Comparison of ENCODE assay signal across 1 cellular context in the genomic region with DNA sequence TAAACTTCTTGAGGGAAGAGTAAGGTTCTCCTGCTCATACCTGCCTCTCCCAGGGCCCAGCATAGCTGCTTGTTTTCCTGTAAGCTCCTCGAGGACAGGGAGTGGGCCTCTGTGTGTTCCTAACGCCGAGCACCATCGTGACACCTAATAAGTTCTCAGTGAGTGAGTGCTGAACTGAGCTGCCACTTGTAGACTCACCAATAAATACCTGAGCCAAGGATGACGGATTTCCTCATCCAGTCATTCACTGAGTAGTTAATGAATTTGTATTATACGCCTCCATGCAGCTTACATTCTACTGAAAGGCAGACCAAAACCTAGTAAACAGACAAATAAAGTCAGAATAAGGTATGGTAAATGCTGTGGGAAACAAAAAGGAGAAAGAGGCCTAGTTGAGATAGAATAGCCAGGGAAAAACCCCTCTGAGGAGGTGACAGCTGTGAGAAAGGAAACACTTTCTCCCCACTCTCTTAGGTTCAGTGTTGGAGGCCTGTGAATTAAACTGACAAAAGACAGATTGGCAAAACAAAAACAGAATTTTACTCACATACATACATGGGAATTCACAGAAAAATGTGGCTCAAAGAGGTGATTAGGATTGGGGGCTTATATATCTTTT.
TF ChIP-seq lines count a peak whose summit lies in the region.

No MANE protein-coding gene starts in this region.

TF ChIP-seq in GM12878, 131 proteins besides CTCF, POLR2A, EP300 and RAD21 (continued from another document and continues in another):
- TF ChIP-seq, protein P1, sequence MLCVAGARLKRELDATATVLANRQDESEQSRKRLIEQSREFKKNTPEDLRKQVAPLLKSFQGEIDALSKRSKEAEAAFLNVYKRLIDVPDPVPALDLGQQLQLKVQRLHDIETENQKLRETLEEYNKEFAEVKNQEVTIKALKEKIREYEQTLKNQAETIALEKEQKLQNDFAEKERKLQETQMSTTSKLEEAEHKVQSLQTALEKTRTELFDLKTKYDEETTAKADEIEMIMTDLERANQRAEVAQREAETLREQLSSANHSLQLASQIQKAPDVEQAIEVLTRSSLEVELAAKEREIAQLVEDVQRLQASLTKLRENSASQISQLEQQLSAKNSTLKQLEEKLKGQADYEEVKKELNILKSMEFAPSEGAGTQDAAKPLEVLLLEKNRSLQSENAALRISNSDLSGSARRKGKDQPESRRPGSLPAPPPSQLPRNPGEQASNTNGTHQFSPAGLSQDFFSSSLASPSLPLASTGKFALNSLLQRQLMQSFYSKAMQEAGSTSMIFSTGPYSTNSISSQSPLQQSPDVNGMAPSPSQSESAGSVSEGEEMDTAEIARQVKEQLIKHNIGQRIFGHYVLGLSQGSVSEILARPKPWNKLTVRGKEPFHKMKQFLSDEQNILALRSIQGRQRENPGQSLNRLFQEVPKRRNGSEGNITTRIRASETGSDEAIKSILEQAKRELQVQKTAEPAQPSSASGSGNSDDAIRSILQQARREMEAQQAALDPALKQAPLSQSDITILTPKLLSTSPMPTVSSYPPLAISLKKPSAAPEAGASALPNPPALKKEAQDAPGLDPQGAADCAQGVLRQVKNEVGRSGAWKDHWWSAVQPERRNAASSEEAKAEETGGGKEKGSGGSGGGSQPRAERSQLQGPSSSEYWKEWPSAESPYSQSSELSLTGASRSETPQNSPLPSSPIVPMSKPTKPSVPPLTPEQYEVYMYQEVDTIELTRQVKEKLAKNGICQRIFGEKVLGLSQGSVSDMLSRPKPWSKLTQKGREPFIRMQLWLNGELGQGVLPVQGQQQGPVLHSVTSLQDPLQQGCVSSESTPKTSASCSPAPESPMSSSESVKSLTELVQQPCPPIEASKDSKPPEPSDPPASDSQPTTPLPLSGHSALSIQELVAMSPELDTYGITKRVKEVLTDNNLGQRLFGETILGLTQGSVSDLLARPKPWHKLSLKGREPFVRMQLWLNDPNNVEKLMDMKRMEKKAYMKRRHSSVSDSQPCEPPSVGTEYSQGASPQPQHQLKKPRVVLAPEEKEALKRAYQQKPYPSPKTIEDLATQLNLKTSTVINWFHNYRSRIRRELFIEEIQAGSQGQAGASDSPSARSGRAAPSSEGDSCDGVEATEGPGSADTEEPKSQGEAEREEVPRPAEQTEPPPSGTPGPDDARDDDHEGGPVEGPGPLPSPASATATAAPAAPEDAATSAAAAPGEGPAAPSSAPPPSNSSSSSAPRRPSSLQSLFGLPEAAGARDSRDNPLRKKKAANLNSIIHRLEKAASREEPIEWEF (IDR thresholded peaks at IDR 0.05; ENCODE audit: insufficient replicate concordance, low read depth, low read length) = peak; percentile 90
- TF ChIP-seq, protein P2, sequence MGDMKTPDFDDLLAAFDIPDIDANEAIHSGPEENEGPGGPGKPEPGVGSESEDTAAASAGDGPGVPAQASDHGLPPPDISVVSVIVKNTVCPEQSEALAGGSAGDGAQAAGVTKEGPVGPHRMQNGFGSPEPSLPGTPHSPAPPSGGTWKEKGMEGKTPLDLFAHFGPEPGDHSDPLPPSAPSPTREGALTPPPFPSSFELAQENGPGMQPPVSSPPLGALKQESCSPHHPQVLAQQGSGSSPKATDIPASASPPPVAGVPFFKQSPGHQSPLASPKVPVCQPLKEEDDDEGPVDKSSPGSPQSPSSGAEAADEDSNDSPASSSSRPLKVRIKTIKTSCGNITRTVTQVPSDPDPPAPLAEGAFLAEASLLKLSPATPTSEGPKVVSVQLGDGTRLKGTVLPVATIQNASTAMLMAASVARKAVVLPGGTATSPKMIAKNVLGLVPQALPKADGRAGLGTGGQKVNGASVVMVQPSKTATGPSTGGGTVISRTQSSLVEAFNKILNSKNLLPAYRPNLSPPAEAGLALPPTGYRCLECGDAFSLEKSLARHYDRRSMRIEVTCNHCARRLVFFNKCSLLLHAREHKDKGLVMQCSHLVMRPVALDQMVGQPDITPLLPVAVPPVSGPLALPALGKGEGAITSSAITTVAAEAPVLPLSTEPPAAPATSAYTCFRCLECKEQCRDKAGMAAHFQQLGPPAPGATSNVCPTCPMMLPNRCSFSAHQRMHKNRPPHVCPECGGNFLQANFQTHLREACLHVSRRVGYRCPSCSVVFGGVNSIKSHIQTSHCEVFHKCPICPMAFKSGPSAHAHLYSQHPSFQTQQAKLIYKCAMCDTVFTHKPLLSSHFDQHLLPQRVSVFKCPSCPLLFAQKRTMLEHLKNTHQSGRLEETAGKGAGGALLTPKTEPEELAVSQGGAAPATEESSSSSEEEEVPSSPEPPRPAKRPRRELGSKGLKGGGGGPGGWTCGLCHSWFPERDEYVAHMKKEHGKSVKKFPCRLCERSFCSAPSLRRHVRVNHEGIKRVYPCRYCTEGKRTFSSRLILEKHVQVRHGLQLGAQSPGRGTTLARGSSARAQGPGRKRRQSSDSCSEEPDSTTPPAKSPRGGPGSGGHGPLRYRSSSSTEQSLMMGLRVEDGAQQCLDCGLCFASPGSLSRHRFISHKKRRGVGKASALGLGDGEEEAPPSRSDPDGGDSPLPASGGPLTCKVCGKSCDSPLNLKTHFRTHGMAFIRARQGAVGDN (IDR thresholded peaks at IDR 0.05) = peak; percentile 69; the same call in 1 of the 2 replicates
- no peak for TF ChIP-seq ETV6 (conservative IDR thresholded peaks at IDR 0.05 in 1 of 2, IDR thresholded peaks at IDR 0.05 in 1 of 2; ENCODE audit: borderline replicate concordance in 1 of 2, low read depth in 1 of 2)
- no peak for TF ChIP-seq CEBPB (IDR thresholded peaks at IDR 0.05; ENCODE audit: borderline replicate concordance in 1 of 2, low read depth in 2 of 2, low read length in 2 of 2)
- no peak for TF ChIP-seq BMI1 (IDR thresholded peaks at IDR 0.05; ENCODE audit: borderline replicate concordance)
- no peak for TF ChIP-seq SMARCA5 (IDR thresholded peaks at IDR 0.05)
- no peak for TF ChIP-seq ZNF274 (IDR thresholded peaks at IDR 0.05; ENCODE audit: insufficient read depth, insufficient read length)
- TF ChIP-seq RBBP5 (conservative IDR thresholded peaks at IDR 0.05) = no peak
- no peak for TF ChIP-seq SUPT20H (IDR thresholded peaks at IDR 0.05; ENCODE audit: borderline replicate concordance, control insufficient read depth, low read depth, low read length)
- TF ChIP-seq KAT2A (conservative IDR thresholded peaks at IDR 0.05; ENCODE audit: control insufficient read depth, low read depth, low read length) = no peak
- TF ChIP-seq ZNF384 (IDR thresholded peaks at IDR 0.05; ENCODE audit: borderline replicate concordance, low read depth, low read length) = no peak
- TF ChIP-seq, protein P3, sequence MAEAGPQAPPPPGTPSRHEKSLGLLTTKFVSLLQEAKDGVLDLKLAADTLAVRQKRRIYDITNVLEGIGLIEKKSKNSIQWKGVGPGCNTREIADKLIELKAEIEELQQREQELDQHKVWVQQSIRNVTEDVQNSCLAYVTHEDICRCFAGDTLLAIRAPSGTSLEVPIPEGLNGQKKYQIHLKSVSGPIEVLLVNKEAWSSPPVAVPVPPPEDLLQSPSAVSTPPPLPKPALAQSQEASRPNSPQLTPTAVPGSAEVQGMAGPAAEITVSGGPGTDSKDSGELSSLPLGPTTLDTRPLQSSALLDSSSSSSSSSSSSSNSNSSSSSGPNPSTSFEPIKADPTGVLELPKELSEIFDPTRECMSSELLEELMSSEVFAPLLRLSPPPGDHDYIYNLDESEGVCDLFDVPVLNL (IDR thresholded peaks at IDR 0.05; ENCODE audit: low read depth, low read length) = no peak
- no peak for TF ChIP-seq NFYA (IDR thresholded peaks at IDR 0.05; ENCODE audit: borderline replicate concordance, low read depth, low read length)
- TF ChIP-seq JUNB (IDR thresholded peaks at IDR 0.05) = peak; percentile 48; the same call in 1 of the 2 replicates
- TF ChIP-seq MEF2B (IDR thresholded peaks at IDR 0.05; ENCODE audit: partially characterized antibody, poor library complexity, severe bottlenecking) = peak; percentile 72
- TF ChIP-seq BCL11A (IDR thresholded peaks at IDR 0.05; ENCODE audit: low read depth, low read length) = 0 out of 2 replicates have a peak, but pooled peaks have one; percentile 16
- TF ChIP-seq FOXM1 (IDR thresholded peaks at IDR 0.05; ENCODE audit: low read depth, low read length) = peak; percentile 50
- TF ChIP-seq EGR1 (IDR thresholded peaks at IDR 0.05; ENCODE audit: borderline replicate concordance in 1 of 2, low read depth in 2 of 2, low read length in 2 of 2) = no peak
- TF ChIP-seq, protein P4, sequence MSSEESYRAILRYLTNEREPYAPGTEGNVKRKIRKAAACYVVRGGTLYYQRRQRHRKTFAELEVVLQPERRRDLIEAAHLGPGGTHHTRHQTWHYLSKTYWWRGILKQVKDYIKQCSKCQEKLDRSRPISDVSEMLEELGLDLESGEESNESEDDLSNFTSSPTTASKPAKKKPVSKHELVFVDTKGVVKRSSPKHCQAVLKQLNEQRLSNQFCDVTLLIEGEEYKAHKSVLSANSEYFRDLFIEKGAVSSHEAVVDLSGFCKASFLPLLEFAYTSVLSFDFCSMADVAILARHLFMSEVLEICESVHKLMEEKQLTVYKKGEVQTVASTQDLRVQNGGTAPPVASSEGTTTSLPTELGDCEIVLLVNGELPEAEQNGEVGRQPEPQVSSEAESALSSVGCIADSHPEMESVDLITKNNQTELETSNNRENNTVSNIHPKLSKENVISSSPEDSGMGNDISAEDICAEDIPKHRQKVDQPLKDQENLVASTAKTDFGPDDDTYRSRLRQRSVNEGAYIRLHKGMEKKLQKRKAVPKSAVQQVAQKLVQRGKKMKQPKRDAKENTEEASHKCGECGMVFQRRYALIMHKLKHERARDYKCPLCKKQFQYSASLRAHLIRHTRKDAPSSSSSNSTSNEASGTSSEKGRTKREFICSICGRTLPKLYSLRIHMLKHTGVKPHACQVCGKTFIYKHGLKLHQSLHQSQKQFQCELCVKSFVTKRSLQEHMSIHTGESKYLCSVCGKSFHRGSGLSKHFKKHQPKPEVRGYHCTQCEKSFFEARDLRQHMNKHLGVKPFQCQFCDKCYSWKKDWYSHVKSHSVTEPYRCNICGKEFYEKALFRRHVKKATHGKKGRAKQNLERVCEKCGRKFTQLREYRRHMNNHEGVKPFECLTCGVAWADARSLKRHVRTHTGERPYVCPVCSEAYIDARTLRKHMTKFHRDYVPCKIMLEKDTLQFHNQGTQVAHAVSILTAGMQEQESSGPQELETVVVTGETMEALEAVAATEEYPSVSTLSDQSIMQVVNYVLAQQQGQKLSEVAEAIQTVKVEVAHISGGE (CRISPR knock-in tag; IDR thresholded peaks at IDR 0.05) = no peak
- TF ChIP-seq NR2F1 (conservative IDR thresholded peaks at IDR 0.05) = no peak
- no peak for TF ChIP-seq CHD1 (IDR thresholded peaks at IDR 0.05; ENCODE audit: low read depth, low read length)
- TF ChIP-seq, protein P5, sequence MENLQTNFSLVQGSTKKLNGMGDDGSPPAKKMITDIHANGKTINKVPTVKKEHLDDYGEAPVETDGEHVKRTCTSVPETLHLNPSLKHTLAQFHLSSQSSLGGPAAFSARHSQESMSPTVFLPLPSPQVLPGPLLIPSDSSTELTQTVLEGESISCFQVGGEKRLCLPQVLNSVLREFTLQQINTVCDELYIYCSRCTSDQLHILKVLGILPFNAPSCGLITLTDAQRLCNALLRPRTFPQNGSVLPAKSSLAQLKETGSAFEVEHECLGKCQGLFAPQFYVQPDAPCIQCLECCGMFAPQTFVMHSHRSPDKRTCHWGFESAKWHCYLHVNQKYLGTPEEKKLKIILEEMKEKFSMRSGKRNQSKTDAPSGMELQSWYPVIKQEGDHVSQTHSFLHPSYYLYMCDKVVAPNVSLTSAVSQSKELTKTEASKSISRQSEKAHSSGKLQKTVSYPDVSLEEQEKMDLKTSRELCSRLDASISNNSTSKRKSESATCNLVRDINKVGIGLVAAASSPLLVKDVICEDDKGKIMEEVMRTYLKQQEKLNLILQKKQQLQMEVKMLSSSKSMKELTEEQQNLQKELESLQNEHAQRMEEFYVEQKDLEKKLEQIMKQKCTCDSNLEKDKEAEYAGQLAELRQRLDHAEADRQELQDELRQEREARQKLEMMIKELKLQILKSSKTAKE (IDR thresholded peaks at IDR 0.05; ENCODE audit: low read depth, poor library complexity, severe bottlenecking) = peak; percentile 32
- no peak for TF ChIP-seq TCF7 (IDR thresholded peaks at IDR 0.05; ENCODE audit: borderline replicate concordance)
- no peak for TF ChIP-seq HDAC2 (IDR thresholded peaks at IDR 0.05)
- TF ChIP-seq, protein P6, sequence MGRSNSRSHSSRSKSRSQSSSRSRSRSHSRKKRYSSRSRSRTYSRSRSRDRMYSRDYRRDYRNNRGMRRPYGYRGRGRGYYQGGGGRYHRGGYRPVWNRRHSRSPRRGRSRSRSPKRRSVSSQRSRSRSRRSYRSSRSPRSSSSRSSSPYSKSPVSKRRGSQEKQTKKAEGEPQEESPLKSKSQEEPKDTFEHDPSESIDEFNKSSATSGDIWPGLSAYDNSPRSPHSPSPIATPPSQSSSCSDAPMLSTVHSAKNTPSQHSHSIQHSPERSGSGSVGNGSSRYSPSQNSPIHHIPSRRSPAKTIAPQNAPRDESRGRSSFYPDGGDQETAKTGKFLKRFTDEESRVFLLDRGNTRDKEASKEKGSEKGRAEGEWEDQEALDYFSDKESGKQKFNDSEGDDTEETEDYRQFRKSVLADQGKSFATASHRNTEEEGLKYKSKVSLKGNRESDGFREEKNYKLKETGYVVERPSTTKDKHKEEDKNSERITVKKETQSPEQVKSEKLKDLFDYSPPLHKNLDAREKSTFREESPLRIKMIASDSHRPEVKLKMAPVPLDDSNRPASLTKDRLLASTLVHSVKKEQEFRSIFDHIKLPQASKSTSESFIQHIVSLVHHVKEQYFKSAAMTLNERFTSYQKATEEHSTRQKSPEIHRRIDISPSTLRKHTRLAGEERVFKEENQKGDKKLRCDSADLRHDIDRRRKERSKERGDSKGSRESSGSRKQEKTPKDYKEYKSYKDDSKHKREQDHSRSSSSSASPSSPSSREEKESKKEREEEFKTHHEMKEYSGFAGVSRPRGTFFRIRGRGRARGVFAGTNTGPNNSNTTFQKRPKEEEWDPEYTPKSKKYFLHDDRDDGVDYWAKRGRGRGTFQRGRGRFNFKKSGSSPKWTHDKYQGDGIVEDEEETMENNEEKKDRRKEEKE (IDR thresholded peaks at IDR 0.05) = no peak
- peak; percentile 22; the same call in 1 of the 3 replicates for TF ChIP-seq POU2F2 (IDR thresholded peaks at IDR 0.05; ENCODE audit: borderline replicate concordance, low read depth, low read length)
- TF ChIP-seq, protein P7, sequence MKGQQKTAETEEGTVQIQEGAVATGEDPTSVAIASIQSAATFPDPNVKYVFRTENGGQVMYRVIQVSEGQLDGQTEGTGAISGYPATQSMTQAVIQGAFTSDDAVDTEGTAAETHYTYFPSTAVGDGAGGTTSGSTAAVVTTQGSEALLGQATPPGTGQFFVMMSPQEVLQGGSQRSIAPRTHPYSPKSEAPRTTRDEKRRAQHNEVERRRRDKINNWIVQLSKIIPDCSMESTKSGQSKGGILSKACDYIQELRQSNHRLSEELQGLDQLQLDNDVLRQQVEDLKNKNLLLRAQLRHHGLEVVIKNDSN (IDR thresholded peaks at IDR 0.05; ENCODE audit: borderline replicate concordance, extremely low read length, insufficient read depth, low read depth, low read length) = no peak
- TF ChIP-seq, protein P8, sequence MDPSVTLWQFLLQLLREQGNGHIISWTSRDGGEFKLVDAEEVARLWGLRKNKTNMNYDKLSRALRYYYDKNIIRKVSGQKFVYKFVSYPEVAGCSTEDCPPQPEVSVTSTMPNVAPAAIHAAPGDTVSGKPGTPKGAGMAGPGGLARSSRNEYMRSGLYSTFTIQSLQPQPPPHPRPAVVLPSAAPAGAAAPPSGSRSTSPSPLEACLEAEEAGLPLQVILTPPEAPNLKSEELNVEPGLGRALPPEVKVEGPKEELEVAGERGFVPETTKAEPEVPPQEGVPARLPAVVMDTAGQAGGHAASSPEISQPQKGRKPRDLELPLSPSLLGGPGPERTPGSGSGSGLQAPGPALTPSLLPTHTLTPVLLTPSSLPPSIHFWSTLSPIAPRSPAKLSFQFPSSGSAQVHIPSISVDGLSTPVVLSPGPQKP (IDR thresholded peaks at IDR 0.05; ENCODE audit: low read depth, low read length) = no peak
- no peak for TF ChIP-seq ZZZ3 (IDR thresholded peaks at IDR 0.05; ENCODE audit: control insufficient read depth, insufficient read length, low read depth)
- no peak for TF ChIP-seq SP1 (IDR thresholded peaks at IDR 0.05; ENCODE audit: low read depth, low read length)
